In genomic region chr11:108012139-108012725, GRCh38 we compare ENCODE assay signal across 22 cellular contexts. TPM values are rescaled to one million over a fixed set of nuclear protein-coding genes. Genes with fewer than 3 reads are reported as not detected.
A peak's percentile ranks its signal among the peaks of the same experiment; 100 is the strongest.
DNase-seq lines count a peak whose midpoint lies in the region; ATAC-seq, FAIRE-seq and TF ChIP-seq lines count a peak whose summit lies in the region.
"Had no signal": no experiment of that assay in that cellular context is flagged by ENCODE, and none has a peak within 500 bp of the region (broad histone marks: within the 10 kb centered on the region; RNA-seq: fewer than 3 reads in every experiment).

No MANE protein-coding gene starts in this region.

- dilution Hi-C loops in keratinocyte (cut with MboI; ENCODE audit: extremely low pct_ligation_motif_present, low sequenced_read_pairs) = no loop called here

- peaks cover 4% of the 10 kb centered on the region in 2 experiments; a peak in 3 of 5 replicates for H3K36me3 ChIP-seq in HepG2 (replicated peaks in 1 of 2; ENCODE audit: control insufficient read depth in 1 of 2, insufficient read depth in 2 of 2, low read length in 2 of 2)
- H3K36me3 ChIP-seq in right lobe of liver = no peaks in the 10 kb centered on the region
- H3K36me3 ChIP-seq in OCI-LY7 (ENCODE audit: insufficient read depth, low read length) = peaks cover 33% of the 10 kb centered on the region
- no peaks in the 10 kb centered on the region for H3K36me3 ChIP-seq in keratinocyte (ENCODE audit: control insufficient read depth in 2 of 2, extremely low read depth in 1 of 2, insufficient read depth in 2 of 2, low read length in 2 of 2)

- DNase-seq in HepG2 (ENCODE audit: low spot score) = no peak
- no peak for DNase-seq in right lobe of liver
- no peak for DNase-seq in OCI-LY7 (ENCODE audit: low spot score)
- no peak for DNase-seq in keratinocyte (ENCODE audit: low read depth, low spot score)
- no peak for DNase-seq in NCI-H1694 treated with DMSO at 0.1 percent for 48 hours (lab: John Stamatoyannopoulos, UW)
- no peak for DNase-seq in stimulated activated CD4-positive, alpha-beta T cell treated with anti-CD3 and anti-CD28 coated beads, Interleukin-4, amount 100 ng/mL, for 1 hour
- no peak for DNase-seq in NCI-H2171 treated with DMSO at 0.1 percent for 48 hours (lab: John Stamatoyannopoulos, UW)
- DNase-seq: KG1, MV-4-11, NCI-H1417, NCI-H187, NCI-H226, NCI-H510A treated with DMSO at 0.1 percent for 48 hours, NCI-H748 treated with DMSO at 0.1 percent for 48 hours, OCI-M1, Right ventricle myocardium superior had no signal

- WGBS in HepG2 (ENCODE audit: low lambda C conversion rate) = 96% methylated on average over 5 of the region's 5 CpGs
- 95% methylated on average over 4 of the region's 5 CpGs for WGBS in right lobe of liver (ENCODE audit: insufficient coverage, low coverage, low lambda C conversion rate, missing lambda C conversion rate)

- no peak overlapping the region for H3K27ac ChIP-seq in HepG2 (ENCODE audit: extremely low read length, insufficient read depth, low read length)
- H3K27ac ChIP-seq in right lobe of liver = no peak overlapping the region
- H3K27ac ChIP-seq in OCI-LY7 (ENCODE audit: low read depth, low read length, poor library complexity, severe bottlenecking) = no peak overlapping the region
- H3K27ac ChIP-seq in keratinocyte (ENCODE audit: control insufficient read depth, insufficient read depth, low read length) = no peak overlapping the region
- H3K27ac ChIP-seq: 22Rv1, C4-2B, HL-60 had no signal

- in situ Hi-C loops in HepG2 (cut with HindIII; ENCODE audit: extremely low pct_ligation_motif_present, low pct_unique_long_range_greater_than_20kb) = no loop called here

- CTCF ChIA-PET in HepG2 (lab: Yijun Ruan, JAX; ENCODE audit: low intra/inter-chr PET ratio, low total read pairs) = no interaction called here
- CTCF ChIA-PET in OCI-LY7 (lab: Charles Lee; ENCODE audit: unreplicated experiment) = no interaction called here

- no peaks in the 10 kb centered on the region for H3K9me3 ChIP-seq in HepG2 (ENCODE audit: low read length)
- H3K9me3 ChIP-seq in right lobe of liver = no peaks in the 10 kb centered on the region
- H3K9me3 ChIP-seq in OCI-LY7 (ENCODE audit: low read length) = no peaks in the 10 kb centered on the region
- H3K9me3 ChIP-seq in keratinocyte (ENCODE audit: control insufficient read depth, low read depth, low read length) = no peaks in the 10 kb centered on the region
- H3K9me3 ChIP-seq: HAP-1 had no signal

- TF ChIP-seq EP300 in HepG2 (IDR thresholded peaks at IDR 0.05; ENCODE audit: low read depth in 2 of 2, low read length in 2 of 2) (no peak), HepG2 (CRISPR knock-in tag; IDR thresholded peaks at IDR 0.05; ENCODE audit: borderline replicate concordance) (no peak)

- intact Hi-C loops in HepG2 (cut with micrococcal nuclease; ENCODE audit: unreplicated experiment) = no loop called here
- intact Hi-C loops in right lobe of liver (cut with DNase I) = no loop called here
- intact Hi-C loops in OCI-LY7 (cut with micrococcal nuclease; ENCODE audit: unreplicated experiment) = loop anchor here (5.0 kb wide), 1 partner anchor 75 kb away; no protein-coding TSS in a partner anchor

- H3K4me1 ChIP-seq in HepG2 (ENCODE audit: insufficient read depth, low read length) = peaks cover 64% of the 10 kb centered on the region
- peaks cover 0 to 32% (median 10%) of the 10 kb centered on the region in 4 donors for H3K4me1 ChIP-seq in right lobe of liver
- peaks cover 26% of the 10 kb centered on the region for H3K4me1 ChIP-seq in OCI-LY7 (ENCODE audit: insufficient read depth, low read length, poor library complexity, severe bottlenecking)
- peaks cover 10% of the 10 kb centered on the region for H3K4me1 ChIP-seq in keratinocyte (ENCODE audit: control insufficient read depth, extremely low read depth, insufficient read depth, low read length)

- H3K9ac ChIP-seq in HepG2 (ENCODE audit: insufficient read depth, low read depth, low read length) (no peak overlapping the region), keratinocyte (ENCODE audit: control insufficient read depth, extremely low read depth, insufficient read depth, low read length) (no peak overlapping the region)

- ATAC-seq in HepG2 (no peak), right lobe of liver (no peak), GM18861 (IDR thresholded peaks at IDR 0.05; ENCODE audit: unreplicated experiment) (no peak)
- ATAC-seq: GM23338 had no signal

- TF ChIP-seq CTCF in HepG2 (CRISPR knock-in tag; IDR thresholded peaks at IDR 0.05) (no peak), right lobe of liver (IDR thresholded peaks at IDR 0.05) (no peak), OCI-LY7 (conservative IDR thresholded peaks at IDR 0.05; ENCODE audit: low read length) (no peak), keratinocyte (optimal IDR thresholded peaks at IDR 0.05 in 1 of 3, IDR thresholded peaks at IDR 0.05 in 1 of 3, conservative IDR thresholded peaks at IDR 0.05 in 1 of 3; ENCODE audit: extremely low read depth in 1 of 3, insufficient read depth in 2 of 3, low read length in 3 of 3) (no peak)

- H3K79me2 ChIP-seq in HepG2 (ENCODE audit: insufficient read depth, low read length) (peaks cover 83% of the 10 kb centered on the region), OCI-LY7 (ENCODE audit: insufficient read depth, low read depth, low read length) (peaks cover 84% of the 10 kb centered on the region), keratinocyte (ENCODE audit: control insufficient read depth, insufficient read depth, low read length) (peaks cover 84% of the 10 kb centered on the region)

- H3K4me2 ChIP-seq in HepG2 (ENCODE audit: low read depth, low read length) (peak overlapping the region; percentile 38), OCI-LY7 (ENCODE audit: low read length) (peak overlapping the region; percentile 44), keratinocyte (ENCODE audit: control insufficient read depth, extremely low read depth, insufficient read depth, low read depth, low read length) (peak overlapping the region; percentile 16)
- H3K4me2 ChIP-seq: GM23338 had no signal

- H2AFZ ChIP-seq in HepG2 (ENCODE audit: low read length) (no peak overlapping the region), OCI-LY7 (ENCODE audit: low read length) (no peak overlapping the region), keratinocyte (ENCODE audit: control insufficient read depth, low read length) (no peak overlapping the region)
- H2AFZ ChIP-seq: GM23338 had no signal

- no peak for FAIRE-seq in HepG2 (lab: Jason Lieb, UNC)
- FAIRE-seq in keratinocyte (lab: Jason Lieb, UNC) = no peak

- no TSS peak for BruUV-seq in HepG2 (replicated peaks; lab: Mats Ljungman, UMichigan)
- BruUV-seq in OCI-LY7 (replicated peaks; lab: Mats Ljungman, UMichigan) = no TSS peak

- no peaks in the 10 kb centered on the region for H3K9me1 ChIP-seq in keratinocyte (ENCODE audit: control insufficient read depth, extremely low read depth, insufficient read depth, low read length)

- peaks cover 19% of the 10 kb centered on the region for H4K20me1 ChIP-seq in HepG2 (ENCODE audit: insufficient read depth, low read length)
- peaks cover 39% of the 10 kb centered on the region for H4K20me1 ChIP-seq in OCI-LY7 (ENCODE audit: insufficient read depth, low read length)
- H4K20me1 ChIP-seq in keratinocyte (ENCODE audit: control insufficient read depth, extremely low read depth, insufficient read depth, low read length) = no peaks in the 10 kb centered on the region

- no peak for TF ChIP-seq POLR2A in HepG2 (IDR thresholded peaks at IDR 0.05; ENCODE audit: insufficient read depth in 1 of 2, low read depth in 2 of 2, low read length in 2 of 2)
- TF ChIP-seq POLR2A in right lobe of liver (IDR thresholded peaks at IDR 0.05) = no peak

- H3K27me3 ChIP-seq in HepG2 (ENCODE audit: control insufficient read depth in 1 of 2, insufficient read depth in 2 of 2, low read length in 2 of 2) (no peaks in the 10 kb centered on the region), right lobe of liver (no peaks in the 10 kb centered on the region), keratinocyte (ENCODE audit: control insufficient read depth, extremely low read depth, insufficient read depth, low read length) (no peaks in the 10 kb centered on the region)

- POLR2A ChIA-PET in HepG2 (lab: Yijun Ruan, JAX) (interaction anchor here (0.9 kb wide), 1 partner anchor 15 kb away, joined by 3 read pairs; no protein-coding TSS in a partner anchor), OCI-LY7 (lab: Charles Lee) (interaction anchor here (0.7 to 1.1 kb wide), 5 partner anchors 8 to 407 kb away, joined by 3 to 6 read pairs (median 3); no protein-coding TSS in a partner anchor)

- no peaks in the 10 kb centered on the region for H3K9me2 ChIP-seq in OCI-LY7 (ENCODE audit: insufficient read depth, low read length)

- H3K4me3 ChIP-seq in HepG2 (replicated peaks in 1 of 3; ENCODE audit: insufficient read depth in 1 of 3, low read depth in 2 of 3, low read length in 3 of 3) (no peak overlapping the region; a peak in 1 of 6 replicates), right lobe of liver (no peak overlapping the region), OCI-LY7 (ENCODE audit: low read depth, low read length, poor library complexity, severe bottlenecking) (no peak overlapping the region), keratinocyte (ENCODE audit: control insufficient read depth in 2 of 3, extremely low read depth in 1 of 3, insufficient read depth in 2 of 3, low read depth in 1 of 3, low read length in 3 of 3) (no peak overlapping the region)
- H3K4me3 ChIP-seq: GM23338, HAP-1 had no signal

- TF ChIP-seq RAD21 in HepG2 (CRISPR knock-in tag; IDR thresholded peaks at IDR 0.05) = no peak

RNA-seq across cellular contexts. Expression of gene CUL5, which starts 3.5 kb away (rescaled TPM):
- 24.7 and 35.5 TPM in 2 replicates for total RNA-seq in HepG2 (2016; rRNA removed; fragmentation: Illumina TruSeq; extraction: Trizol)
- 14.2 and 15.4 TPM in 2 replicates for total RNA-seq in HepG2 (2016; cell fraction: cytosol; rRNA removed; fragmentation: Illumina TruSeq; extraction: Trizol; ENCODE audit: low read depth)
- total RNA-seq in HepG2 (2016; cell fraction: insoluble cytoplasmic fraction; rRNA removed; fragmentation: Illumina TruSeq; extraction: Trizol) = 23.6 and 36.0 TPM in 2 replicates
- 9.9 and 10.5 TPM in 2 replicates for total RNA-seq in HepG2 (2016; cell fraction: membrane; rRNA removed; fragmentation: Illumina TruSeq; extraction: Trizol)
- 34.2 and 34.9 TPM in 2 replicates for total RNA-seq in HepG2 (2016; cell fraction: nucleus; rRNA removed; fragmentation: Illumina TruSeq; extraction: Trizol)
- 6.0 and 7.0 TPM in 2 replicates for polyA plus RNA-seq in HepG2 (2011; rRNA removed)
- 4.1 and 4.7 TPM in 2 replicates for polyA plus RNA-seq in HepG2 (2011; cell fraction: cytosol; rRNA removed)
- 5.2 and 7.4 TPM in 2 replicates for polyA plus RNA-seq in HepG2 (2011; cell fraction: nucleus; rRNA removed)
- 8.8 and 9.8 TPM in 2 replicates for polyA plus RNA-seq in HepG2 (2012)
- 0.53 and 0.96 TPM in 2 replicates for polyA plus RNA-seq in HepG2 (2016; cell fraction: cytosol; fragmentation: Illumina TruSeq; extraction: Trizol; ENCODE audit: low read depth)
- 19.1 and 22.7 TPM in 2 replicates for polyA plus RNA-seq in HepG2 (2016; cell fraction: insoluble cytoplasmic fraction; fragmentation: Illumina TruSeq; extraction: Trizol; ENCODE audit: low read depth)
- 2.7 and 2.9 TPM in 2 replicates for polyA plus RNA-seq in HepG2 (2016; cell fraction: membrane; fragmentation: Illumina TruSeq; extraction: Trizol; ENCODE audit: low read depth)
- 18.8 and 21.0 TPM in 2 replicates for polyA plus RNA-seq in HepG2 (2016; cell fraction: nucleus; fragmentation: Illumina TruSeq; extraction: Trizol; ENCODE audit: insufficient read depth, low read depth)
- 28.9 and 47.5 TPM in 2 replicates for polyA minus RNA-seq in HepG2 (2011; rRNA and poly(A)+ RNA removed; ENCODE audit: low replicate concordance)
- polyA minus RNA-seq in HepG2 (2011; cell fraction: cytosol; rRNA and poly(A)+ RNA removed) = 11.7 and 14.5 TPM in 2 replicates
- 53.3 and 53.9 TPM in 2 replicates for polyA minus RNA-seq in HepG2 (2011; cell fraction: nucleus; rRNA and poly(A)+ RNA removed)
- total RNA-seq in right lobe of liver = 10 to 100 TPM; 14.0 to 20.2 (median 17.8) TPM
- 18.8 and 20.1 TPM in 2 replicates for total RNA-seq in OCI-LY7 (2014; rRNA removed; shearing (Covaris generic))
- total RNA-seq in OCI-LY7 (2022) = 36.6 and 39.7 TPM in 2 replicates
- 10.9 to 15.1 TPM (median 11.6 TPM) in 3 replicates for polyA plus RNA-seq in keratinocyte
- 17.7 TPM for polyA plus RNA-seq in keratinocyte (2011; ENCODE audit: low read depth)
- 6.7 and 14.2 TPM in 2 replicates for polyA plus RNA-seq in keratinocyte (2011; cell fraction: cytosol; rRNA removed)
- polyA plus RNA-seq in keratinocyte (2011; cell fraction: nucleus; rRNA removed) = 11.9 and 13.5 TPM in 2 replicates
- 9.3 and 13.2 TPM in 2 replicates for polyA plus RNA-seq in keratinocyte (2012; ENCODE audit: low replicate concordance)
- polyA minus RNA-seq in keratinocyte = 7.8 to 23.4 TPM (median 14.0 TPM) in 3 replicates
- polyA minus RNA-seq in keratinocyte (2011; cell fraction: cytosol; rRNA and poly(A)+ RNA removed) = 29.7 TPM
- 19.3 and 45.6 TPM in 2 replicates for polyA minus RNA-seq in keratinocyte (2011; cell fraction: nucleus; rRNA and poly(A)+ RNA removed)
